Comparison of ENCODE assay signal across 11 cellular contexts in genomic region chr17:43660816-43661493, GRCh38. TPM values are rescaled to one million over a fixed set of nuclear protein-coding genes. Genes with fewer than 3 reads are reported as not detected.
A peak's percentile ranks its signal among the peaks of the same experiment; 100 is the strongest.
DNase-seq lines count a peak whose midpoint lies in the region; ATAC-seq and TF ChIP-seq lines count a peak whose summit lies in the region.
"Had no signal": no experiment of that assay in that cellular context is flagged by ENCODE, and none has a peak within 500 bp of the region (broad histone marks: within the 10 kb centered on the region; RNA-seq: fewer than 3 reads in every experiment).

No MANE protein-coding gene starts in this region.

- TF ChIP-seq EP300 in Ishikawa (IDR thresholded peaks at IDR 0.05; ENCODE audit: borderline replicate concordance) = peak; percentile 88

- peak; percentile 21; the same call in 1 of the 2 replicates for TF ChIP-seq RAD21 in Ishikawa (IDR thresholded peaks at IDR 0.05; ENCODE audit: low read depth)

- peak overlapping the region; percentile 41 for H3K4me2 ChIP-seq in smooth muscle cell

- no peaks in the 10 kb centered on the region for H4K20me1 ChIP-seq in smooth muscle cell (ENCODE audit: low read depth)

- H3K36me3 ChIP-seq in effector memory CD4-positive, alpha-beta T cell (ENCODE audit: control insufficient read depth, insufficient read depth, low read length) = no peaks in the 10 kb centered on the region
- H3K36me3 ChIP-seq in smooth muscle cell (ENCODE audit: low read depth) = no peaks in the 10 kb centered on the region
- H3K36me3 ChIP-seq: cardiac muscle cell had no signal

- no peaks in the 10 kb centered on the region for H3K9me3 ChIP-seq in effector memory CD4-positive, alpha-beta T cell (ENCODE audit: control insufficient read depth, low read length)
- H3K9me3 ChIP-seq in smooth muscle cell (replicated peaks; ENCODE audit: low read depth) = no peaks in the 10 kb centered on the region

- H3K4me3 Mint-ChIP-seq in activated T-helper 1 cell treated with anti-CD3 and anti-CD28 coated beads, Interleukin-12 subunit alpha, Interleukin-12 subunit beta, Interleukin-2, Interleukin-4 antibody, amounts not matched to agents 30 ng/mL and 10 ng/mL and 1 ng/mL, durations not matched to agents 14 hours and 24 hours and 36 hours = no peak overlapping the region

- peaks cover 14% of the 10 kb centered on the region for H3F3A ChIP-seq in smooth muscle cell (ENCODE audit: low read depth)

- H3K4me1 Mint-ChIP-seq in activated T-helper 1 cell treated with anti-CD3 and anti-CD28 coated beads, Interleukin-12 subunit alpha, Interleukin-12 subunit beta, Interleukin-2, Interleukin-4 antibody, amounts not matched to agents 30 ng/mL and 10 ng/mL and 1 ng/mL, durations not matched to agents 14 hours and 24 hours and 36 hours (ENCODE audit: low read depth) = peaks cover 25% of the 10 kb centered on the region

- H3K27me3 ChIP-seq in effector memory CD4-positive, alpha-beta T cell (replicated peaks; ENCODE audit: control insufficient read depth, insufficient read depth, low read length, poor library complexity, severe bottlenecking) = no peaks in the 10 kb centered on the region
- no peaks in the 10 kb centered on the region for H3K27me3 ChIP-seq in smooth muscle cell (ENCODE audit: low read depth)
- H3K27me3 ChIP-seq: cardiac muscle cell had no signal

- no peak overlapping the region for H2AFZ ChIP-seq in smooth muscle cell (ENCODE audit: low read depth)

- H3K36me3 Mint-ChIP-seq in activated T-helper 1 cell treated with anti-CD3 and anti-CD28 coated beads, Interleukin-12 subunit alpha, Interleukin-12 subunit beta, Interleukin-2, Interleukin-4 antibody, amounts not matched to agents 30 ng/mL and 10 ng/mL and 1 ng/mL, durations not matched to agents 14 hours and 24 hours and 36 hours (ENCODE audit: low read depth) = no peaks in the 10 kb centered on the region

- no peak overlapping the region for H3K27ac ChIP-seq in effector memory CD4-positive, alpha-beta T cell (ENCODE audit: insufficient read depth, low read length, poor library complexity, severe bottlenecking)
- no peak overlapping the region for H3K27ac ChIP-seq in smooth muscle cell (ENCODE audit: low read depth)

- no peak for TF ChIP-seq CTCF in smooth muscle cell (IDR thresholded peaks at IDR 0.05; ENCODE audit: borderline replicate concordance, insufficient read depth, poor library complexity, severe bottlenecking)

- intact Hi-C loops in activated T-helper 1 cell treated with anti-CD3 and anti-CD28 coated beads, Interleukin-12 subunit alpha, Interleukin-12 subunit beta, Interleukin-2, Interleukin-4 antibody, amounts not matched to agents 30 ng/mL and 10 ng/mL and 1 ng/mL, durations not matched to agents 14 hours and 24 hours and 36 hours (cut with micrococcal nuclease) = no loop called here

- H3K9me3 Mint-ChIP-seq in activated T-helper 1 cell treated with anti-CD3 and anti-CD28 coated beads, Interleukin-12 subunit alpha, Interleukin-12 subunit beta, Interleukin-2, Interleukin-4 antibody, amounts not matched to agents 30 ng/mL and 10 ng/mL and 1 ng/mL, durations not matched to agents 14 hours and 24 hours and 36 hours = no peaks in the 10 kb centered on the region

- H3K27me3 Mint-ChIP-seq in activated T-helper 1 cell treated with anti-CD3 and anti-CD28 coated beads, Interleukin-12 subunit alpha, Interleukin-12 subunit beta, Interleukin-2, Interleukin-4 antibody, amounts not matched to agents 30 ng/mL and 10 ng/mL and 1 ng/mL, durations not matched to agents 14 hours and 24 hours and 36 hours (ENCODE audit: insufficient read depth) = peaks cover 12% of the 10 kb centered on the region

- no peak overlapping the region for H3K27ac Mint-ChIP-seq in activated T-helper 1 cell treated with anti-CD3 and anti-CD28 coated beads, Interleukin-12 subunit alpha, Interleukin-12 subunit beta, Interleukin-2, Interleukin-4 antibody, amounts not matched to agents 30 ng/mL and 10 ng/mL and 1 ng/mL, durations not matched to agents 14 hours and 24 hours and 36 hours

- WGBS in smooth muscle cell (ENCODE audit: low lambda C conversion rate) = 75% methylated on average over 16 of the region's 16 CpGs

- ATAC-seq in GM18519 (IDR thresholded peaks at IDR 0.05; ENCODE audit: low FRiP score, unreplicated experiment) = no peak

- no peak overlapping the region for H3K9ac ChIP-seq in smooth muscle cell (ENCODE audit: low read depth)

- peak overlapping the region; percentile 15 for H3K4me3 ChIP-seq in effector memory CD4-positive, alpha-beta T cell (ENCODE audit: insufficient read depth, low read depth, low read length, poor library complexity, severe bottlenecking)
- H3K4me3 ChIP-seq in smooth muscle cell = no peak overlapping the region
- H3K4me3 ChIP-seq: cardiac muscle cell had no signal

- DNase-seq in activated effector memory CD4-positive, alpha-beta T cell treated with anti-CD3 and anti-CD28 coated beads, Interleukin-2, amount 50 U/mL, for 16 hours = peak; percentile 68
- DNase-seq in activated effector memory CD4-positive, alpha-beta T cell treated with Interleukin-2 at 50 U/mL for 16 hours = no peak
- DNase-seq in effector memory CD4-positive, alpha-beta T cell = no peak
- DNase-seq in smooth muscle cell (lab: John Stamatoyannopoulos, UW; ENCODE audit: unreplicated experiment) (no peak), cortex of kidney (lab: John Stamatoyannopoulos, UW) (no peak)
- DNase-seq in activated T-helper 1 cell treated with anti-CD3 and anti-CD28 coated beads, Interleukin-12 subunit alpha, Interleukin-12 subunit beta, Interleukin-2, Interleukin-4 antibody, amounts not matched to agents 30 ng/mL and 10 ng/mL and 1 ng/mL, durations not matched to agents 14 hours and 24 hours and 36 hours (ENCODE audit: low spot score) = no peak
- DNase-seq: DMS153, NCI-H1092 had no signal

- no peaks in the 10 kb centered on the region for H3K79me2 ChIP-seq in smooth muscle cell (ENCODE audit: low read depth)

- H3K4me1 ChIP-seq in effector memory CD4-positive, alpha-beta T cell (ENCODE audit: control insufficient read depth, insufficient read depth, low read length, poor library complexity, severe bottlenecking) = peaks cover 38% of the 10 kb centered on the region
- peaks cover 44% of the 10 kb centered on the region for H3K4me1 ChIP-seq in smooth muscle cell (ENCODE audit: low read depth)

TF ChIP-seq in Ishikawa, 13 proteins besides CTCF, POLR2A, EP300 and RAD21:
- TF ChIP-seq TCF12 (IDR thresholded peaks at IDR 0.05; ENCODE audit: low read depth) (peak; percentile 88), USF1 (IDR thresholded peaks at IDR 0.05) (no peak), NFIC (IDR thresholded peaks at IDR 0.05) (peak; percentile 94), FOXM1 (IDR thresholded peaks at IDR 0.05; ENCODE audit: borderline replicate concordance, low read depth) (peak; percentile 63), TEAD4 (IDR thresholded peaks at IDR 0.05) (peak; percentile 45; the same call in 1 of the 2 replicates), YY1 (IDR thresholded peaks at IDR 0.05; ENCODE audit: low read depth) (no peak), TAF1 (IDR thresholded peaks at IDR 0.05; ENCODE audit: low read depth) (0 out of 2 replicates have a peak, but pooled peaks have one; percentile 1)

RNA-seq across cellular contexts. Expression of gene MEOX1, which starts 0.8 kb away (rescaled TPM):
- total RNA-seq in smooth muscle cell = 0.31 and 0.58 TPM in 2 replicates
- polyA plus RNA-seq in smooth muscle cell = 0.79 and 1.7 TPM in 2 replicates
- 0.10 TPM in 1 of 2 replicates, not detected in the other for total RNA-seq in activated T-helper 1 cell treated with anti-CD3 and anti-CD28 coated beads, Interleukin-12 subunit alpha, Interleukin-12 subunit beta, Interleukin-2, Interleukin-4 antibody, amounts not matched to agents 30 ng/mL and 10 ng/mL and 1 ng/mL, durations not matched to agents 14 hours and 24 hours and 36 hours
